Comparison of ENCODE assay signal across 1 cellular context in genomic region chr7:75961194-75961593, GRCh38.
TF ChIP-seq lines count a peak whose summit lies in the region.

No MANE protein-coding gene starts in this region.

TF ChIP-seq in HCT116, 20 proteins besides CTCF, POLR2A, EP300 and RAD21 (continued from another document):
- TF ChIP-seq REST (IDR thresholded peaks at IDR 0.05; ENCODE audit: low read depth) (no peak), EGR1 (IDR thresholded peaks at IDR 0.05; ENCODE audit: low read depth) (no peak), ZBTB33 (IDR thresholded peaks at IDR 0.05; ENCODE audit: extremely low read depth, insufficient replicate concordance, low read length) (no peak), YY1 (IDR thresholded peaks at IDR 0.05; ENCODE audit: extremely low read depth, insufficient replicate concordance, low read depth, low read length) (no peak), CBX3 (IDR thresholded peaks at IDR 0.05; ENCODE audit: low read depth) (no peak), SP1 (IDR thresholded peaks at IDR 0.05; ENCODE audit: low read depth) (no peak)
